ENCODE assay signal across 14 cellular contexts in the genomic region with DNA sequence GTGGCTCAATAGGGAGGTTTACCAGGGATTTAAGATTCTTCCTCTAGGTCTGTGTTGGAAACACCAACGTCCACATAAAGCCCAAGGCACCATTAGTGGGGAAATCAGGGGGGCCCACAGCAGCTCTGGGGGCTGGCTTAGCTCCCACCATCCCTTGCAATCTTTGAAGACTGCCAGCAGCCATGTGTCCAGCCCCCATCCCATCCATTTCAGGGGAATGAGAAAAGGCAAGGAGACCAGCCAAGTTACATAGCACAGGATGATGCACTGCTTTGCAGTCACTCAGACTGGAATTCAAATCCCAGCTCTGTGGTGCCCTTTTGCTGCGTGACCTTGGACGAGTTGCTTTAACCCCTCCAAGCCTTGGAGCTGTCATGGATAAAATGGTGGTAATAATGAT.
DNase-seq lines count a peak whose midpoint lies in the region; TF ChIP-seq lines count a peak whose summit lies in the region.
"Had no signal": no experiment of that assay in that cellular context is flagged by ENCODE, and none has a peak within 500 bp of the region (broad histone marks: within the 10 kb centered on the region; RNA-seq: fewer than 3 reads in every experiment).

No MANE protein-coding gene starts in this region.

- peak overlapping the region; percentile 11 to 38 for H2BK12ac ChIP-seq in mesenchymal stem cell (ENCODE audit: low read length in 2 of 2)

- no peak overlapping the region for H3K4me3 ChIP-seq in GM23248
- no peak overlapping the region for H3K4me3 ChIP-seq in mesenchymal stem cell (ENCODE audit: insufficient read depth in 1 of 2, low read depth in 1 of 2, low read length in 2 of 2)
- H3K4me3 ChIP-seq in stomach smooth muscle (ENCODE audit: low read length in 2 of 2) = no peak overlapping the region

- 55 to 60% methylated on average over 3 of the region's 3 CpGs for WGBS in GM23248 (ENCODE audit: low coverage in 1 of 2, low lambda C conversion rate in 2 of 2, missing lambda C conversion rate in 2 of 2), 2 experiments
- 98% methylated on average over 3 of the region's 3 CpGs for WGBS in mesenchymal stem cell

- H3K79me1 ChIP-seq in mesenchymal stem cell (replicated peaks; ENCODE audit: low read length, poor library complexity, severe bottlenecking) = peaks cover 2% of the 10 kb centered on the region

- H2BK15ac ChIP-seq in mesenchymal stem cell (ENCODE audit: low read depth, poor library complexity, severe bottlenecking) = no peak overlapping the region

- H3K36me3 ChIP-seq in GM23248 (ENCODE audit: low read depth) = no peaks in the 10 kb centered on the region
- H3K36me3 ChIP-seq in mesenchymal stem cell (ENCODE audit: control insufficient read depth in 1 of 2, insufficient read depth in 2 of 2, low read depth in 1 of 2, low read length in 2 of 2) = no peaks in the 10 kb centered on the region
- H3K36me3 ChIP-seq in stomach smooth muscle (ENCODE audit: control insufficient read depth in 2 of 2, insufficient read depth in 2 of 2, low read length in 2 of 2) = no peaks in the 10 kb centered on the region

- no peak overlapping the region for H3K4ac ChIP-seq in mesenchymal stem cell (ENCODE audit: low read depth in 1 of 2, low read length in 2 of 2)

- H3K36me3 Mint-ChIP-seq in brain = no peaks in the 10 kb centered on the region

- no peaks in the 10 kb centered on the region for H3K9me2 ChIP-seq in GM23248 (ENCODE audit: insufficient read depth)

- in situ Hi-C loops in GM23248 (cut with MboI) = no loop called here

- H2BK5ac ChIP-seq in mesenchymal stem cell (ENCODE audit: low read depth, low read length, poor library complexity, severe bottlenecking) = no peak overlapping the region

- H3K9me3 ChIP-seq in GM23248 (ENCODE audit: low read depth) (no peaks in the 10 kb centered on the region), mesenchymal stem cell (ENCODE audit: control insufficient read depth, low read length) (no peaks in the 10 kb centered on the region), stomach smooth muscle (ENCODE audit: control insufficient read depth in 2 of 2, low read length in 2 of 2) (no peaks in the 10 kb centered on the region)

- peaks cover 3% of the 10 kb centered on the region for H3K27me3 Mint-ChIP-seq in brain
- H3K27me3 Mint-ChIP-seq: CD4-positive, alpha-beta T cell had no signal

- H2BK120ac ChIP-seq in mesenchymal stem cell (ENCODE audit: low read depth, low read length) = peak overlapping the region; percentile 34

- no peak overlapping the region for H4K8ac ChIP-seq in mesenchymal stem cell (ENCODE audit: low read length)

- DNase-seq in GM23248 (peak; percentile 51), mesenchymal stem cell (no peak), GOT3 (lab: John Stamatoyannopoulos, UW) (no peak), inferior parietal cortex (ENCODE audit: extremely low spot score) (no peak), medulla oblongata (ENCODE audit: extremely low spot score) (no peak), NCI-H2171 treated with DMSO at 0.1 percent for 48 hours (lab: John Stamatoyannopoulos, UW) (no peak)
- DNase-seq: CD4-positive, alpha-beta T cell; NCI-H1048; NCI-H146; NCI-H2081; NCI-H524 treated with DMSO at 0.1 percent for 48 hours had no signal

- no peak for TF ChIP-seq CTCF in brain (conservative IDR thresholded peaks at IDR 0.05)

- no peak overlapping the region for H3K4me3 Mint-ChIP-seq in brain
- H3K4me3 Mint-ChIP-seq: CD4-positive, alpha-beta T cell had no signal

- peaks cover 60% of the 10 kb centered on the region for H3K4me1 Mint-ChIP-seq in brain

- peaks cover 15% of the 10 kb centered on the region for H3F3A ChIP-seq in GM23248 (ENCODE audit: insufficient read depth)

- H3K27ac ChIP-seq in GM23248 (0 out of 2 replicates have a peak overlapping the region, but pooled peaks have one; percentile 6), mesenchymal stem cell (ENCODE audit: low read length, poor library complexity, severe bottlenecking) (no peak overlapping the region), stomach smooth muscle (ENCODE audit: low read length) (peak overlapping the region; percentile 66)
- H3K27ac ChIP-seq: KMS-11 had no signal

- no peak overlapping the region for H3K9ac ChIP-seq in GM23248
- H3K9ac ChIP-seq in mesenchymal stem cell (ENCODE audit: low read length) = peak overlapping the region; percentile 76
- H3K9ac ChIP-seq in stomach smooth muscle (ENCODE audit: low read length in 2 of 2) = no peak overlapping the region
- H3K9ac ChIP-seq: KMS-11 had no signal

- no peaks in the 10 kb centered on the region for H3K27me3 ChIP-seq in GM23248 (replicated peaks; ENCODE audit: insufficient read depth)
- H3K27me3 ChIP-seq in mesenchymal stem cell (ENCODE audit: control insufficient read depth in 1 of 2, insufficient read depth in 1 of 2, low read length in 2 of 2) = no peaks in the 10 kb centered on the region
- H3K27me3 ChIP-seq in stomach smooth muscle (ENCODE audit: control insufficient read depth in 1 of 2, insufficient read depth in 2 of 2, low read length in 2 of 2) = no peaks in the 10 kb centered on the region

- no peaks in the 10 kb centered on the region for H4K20me1 ChIP-seq in GM23248 (ENCODE audit: insufficient read depth)

- H2AFZ ChIP-seq in GM23248 (no peak overlapping the region), mesenchymal stem cell (ENCODE audit: low read depth, low read length) (no peak overlapping the region)

- H3K79me2 ChIP-seq in GM23248 (ENCODE audit: insufficient read depth) = no peaks in the 10 kb centered on the region

- no peak overlapping the region for H4K91ac ChIP-seq in mesenchymal stem cell (ENCODE audit: low read length)

- peak overlapping the region; percentile 24 to 93 (median 87) for H3K27ac Mint-ChIP-seq in brain
- H3K27ac Mint-ChIP-seq: CD4-positive, alpha-beta T cell had no signal

- H3K9me3 Mint-ChIP-seq in brain = peaks cover 0 to 4% (median 0%) of the 10 kb centered on the region in 5 experiments
- H3K9me3 Mint-ChIP-seq: CD4-positive, alpha-beta T cell had no signal

- H3K23ac ChIP-seq in mesenchymal stem cell (ENCODE audit: low read length in 2 of 2) = no peak overlapping the region

- peak overlapping the region; percentile 38 for H3K4me2 ChIP-seq in GM23248 (ENCODE audit: unreplicated experiment)
- H3K4me2 ChIP-seq in mesenchymal stem cell (ENCODE audit: low read length, poor library complexity, severe bottlenecking) = no peak overlapping the region
- H3K4me2 ChIP-seq: KMS-11 had no signal

- H3K4me1 ChIP-seq in GM23248 (ENCODE audit: insufficient read depth) (peaks cover 3% of the 10 kb centered on the region), mesenchymal stem cell (ENCODE audit: control insufficient read depth, insufficient read depth, low read depth, low read length) (peaks cover 53% of the 10 kb centered on the region), stomach smooth muscle (ENCODE audit: control insufficient read depth, insufficient read depth, low read length) (peaks cover 25% of the 10 kb centered on the region)

- H3K18ac ChIP-seq in mesenchymal stem cell (ENCODE audit: low read depth in 1 of 2, low read length in 2 of 2) = peak overlapping the region; percentile 63 to 75

- H2AK5ac ChIP-seq in mesenchymal stem cell (ENCODE audit: low read length, severe bottlenecking) = no peak overlapping the region

- H3K14ac ChIP-seq in mesenchymal stem cell (ENCODE audit: low read length in 2 of 2) = no peak overlapping the region
